Comparison of ENCODE assay signal across 17 cellular contexts in genomic region chr2:232877940-232878511, GRCh38. TPM values are rescaled to one million over a fixed set of nuclear protein-coding genes. Genes with fewer than 3 reads are reported as not detected.
DNase-seq lines count a peak whose midpoint lies in the region; ATAC-seq, FAIRE-seq and TF ChIP-seq lines count a peak whose summit lies in the region.
"Had no signal": no experiment of that assay in that cellular context is flagged by ENCODE, and none has a peak within 500 bp of the region (broad histone marks: within the 10 kb centered on the region; RNA-seq: fewer than 3 reads in every experiment).

No MANE protein-coding gene starts in this region.

- H3K4me3 ChIP-seq in A549, result peak overlapping the region; percentile 81
- no peak overlapping the region for H3K4me3 ChIP-seq in CD4-positive, CD25-positive, alpha-beta regulatory T cell (ENCODE audit: low read depth, low read length)
- H3K4me3 ChIP-seq in brain microvascular endothelial cell (ENCODE audit: low read depth, low read length), result no peak overlapping the region
- H3K4me3 ChIP-seq: SJCRH30, testis had no signal

- H3K27ac ChIP-seq in A549 (peak overlapping the region; percentile 93 to 97), brain microvascular endothelial cell (no peak overlapping the region)
- H3K27ac ChIP-seq in CD4-positive, CD25-positive, alpha-beta regulatory T cell (ENCODE audit: insufficient read depth, low read length, poor library complexity, severe bottlenecking), result no peak overlapping the region
- H3K27ac ChIP-seq: HL-60, KMS-11, SJCRH30, testis had no signal

- DNase-seq in A549 (ENCODE audit: low read depth in 1 of 2, low spot score in 1 of 2) (no peak), brain microvascular endothelial cell (no peak), glutamatergic neuron (no peak)
- no peak for DNase-seq in CD4-positive, CD25-positive, alpha-beta regulatory T cell
- DNase-seq in central memory CD8-positive, alpha-beta T cell (ENCODE audit: low spot score in 2 of 2), result no peak
- DNase-seq in natural killer cell treated with Interleukin-12 subunit alpha and Interleukin-12 subunit beta and Interleukin-15 and Interleukin-18, amount 100 ng/mL, for 72 hours (ENCODE audit: low spot score), result peak; percentile 54
- no peak for DNase-seq in stimulated activated CD4-positive, alpha-beta T cell treated with anti-CD3 and anti-CD28 coated beads, Interleukin-12 subunit alpha, Interleukin-12 subunit beta, amount 100 ng/mL, for 4 hours
- DNase-seq: activated CD4-positive, alpha-beta T cell treated with anti-CD3 and anti-CD28 coated beads, Interleukin-2, amount 50 U/mL, for 48 hours; activated gamma-delta T cell; effector CD4-positive, alpha-beta T cell; retina; SJCRH30; stimulated activated CD4-positive, alpha-beta T cell treated with anti-CD3 and anti-CD28 coated beads, Interleukin-1b, Interleukin-23, amount 100 ng/mL, for 48 hours; testis had no signal

- H3K27ac Mint-ChIP-seq in CD4-positive, CD25-positive, alpha-beta regulatory T cell, result no peak overlapping the region
- no peak overlapping the region for H3K27ac Mint-ChIP-seq in central memory CD8-positive, alpha-beta T cell (ENCODE audit: low read depth)
- no peak overlapping the region for H3K27ac Mint-ChIP-seq in natural killer cell treated with Interleukin-12 subunit alpha and Interleukin-12 subunit beta and Interleukin-15 and Interleukin-18, amount 100 ng/mL, for 72 hours
- H3K27ac Mint-ChIP-seq in glutamatergic neuron (ENCODE audit: unreplicated experiment), result no peak overlapping the region

- no peaks in the 10 kb centered on the region for H3K36me3 Mint-ChIP-seq in CD4-positive, CD25-positive, alpha-beta regulatory T cell
- peaks cover 1% of the 10 kb centered on the region for H3K36me3 Mint-ChIP-seq in central memory CD8-positive, alpha-beta T cell (ENCODE audit: insufficient read depth)
- no peaks in the 10 kb centered on the region for H3K36me3 Mint-ChIP-seq in natural killer cell treated with Interleukin-12 subunit alpha and Interleukin-12 subunit beta and Interleukin-15 and Interleukin-18, amount 100 ng/mL, for 72 hours
- no peaks in the 10 kb centered on the region for H3K36me3 Mint-ChIP-seq in glutamatergic neuron (ENCODE audit: unreplicated experiment)

- H3K9me3 Mint-ChIP-seq in CD4-positive, CD25-positive, alpha-beta regulatory T cell, result no peaks in the 10 kb centered on the region
- H3K9me3 Mint-ChIP-seq in central memory CD8-positive, alpha-beta T cell, result no peaks in the 10 kb centered on the region
- no peaks in the 10 kb centered on the region for H3K9me3 Mint-ChIP-seq in natural killer cell treated with Interleukin-12 subunit alpha and Interleukin-12 subunit beta and Interleukin-15 and Interleukin-18, amount 100 ng/mL, for 72 hours
- H3K9me3 Mint-ChIP-seq in glutamatergic neuron (ENCODE audit: unreplicated experiment), result peaks cover 4% of the 10 kb centered on the region

- no peak for TF ChIP-seq POLR2A in A549 (IDR thresholded peaks at IDR 0.05; ENCODE audit: low read length)

- no peak for ATAC-seq in A549
- no peak for ATAC-seq in CD4-positive, CD25-positive, alpha-beta regulatory T cell (ENCODE audit: low read depth in 2 of 2)
- no peak for ATAC-seq in central memory CD8-positive, alpha-beta T cell (replicated peaks; ENCODE audit: extremely low read depth, poor library complexity, severe bottlenecking)
- ATAC-seq in natural killer cell treated with Interleukin-12 subunit alpha and Interleukin-12 subunit beta and Interleukin-15 and Interleukin-18, amount 100 ng/mL, for 72 hours, result no peak

- peak overlapping the region; percentile 2 to 65 (median 55) for H3K4me3 Mint-ChIP-seq in CD4-positive, CD25-positive, alpha-beta regulatory T cell
- peak overlapping the region; percentile 54 for H3K4me3 Mint-ChIP-seq in central memory CD8-positive, alpha-beta T cell
- H3K4me3 Mint-ChIP-seq in natural killer cell treated with Interleukin-12 subunit alpha and Interleukin-12 subunit beta and Interleukin-15 and Interleukin-18, amount 100 ng/mL, for 72 hours, result peak overlapping the region; percentile 59
- no peak overlapping the region for H3K4me3 Mint-ChIP-seq in glutamatergic neuron (ENCODE audit: unreplicated experiment)

- H3K36me3 ChIP-seq in CD4-positive, CD25-positive, alpha-beta regulatory T cell (ENCODE audit: control insufficient read depth, insufficient read depth, low read length), result no peaks in the 10 kb centered on the region
- no peaks in the 10 kb centered on the region for H3K36me3 ChIP-seq in brain microvascular endothelial cell (replicated peaks)
- H3K36me3 ChIP-seq: SJCRH30 had no signal

- TF ChIP-seq RAD21 in A549 (conservative IDR thresholded peaks at IDR 0.05 in 1 of 2, IDR thresholded peaks at IDR 0.05 in 1 of 2), result no peak

- FAIRE-seq in A549 (lab: Jason Lieb, UNC), result no peak
- FAIRE-seq: TTC549 had no signal

- H3K4me2 ChIP-seq in A549, result peak overlapping the region; percentile 96
- H3K4me2 ChIP-seq: KMS-11 had no signal

- H3K4me1 Mint-ChIP-seq in CD4-positive, CD25-positive, alpha-beta regulatory T cell, result peaks cover 0 to 7% (median 0%) of the 10 kb centered on the region in 4 donors
- peaks cover 9% of the 10 kb centered on the region for H3K4me1 Mint-ChIP-seq in central memory CD8-positive, alpha-beta T cell
- H3K4me1 Mint-ChIP-seq in natural killer cell treated with Interleukin-12 subunit alpha and Interleukin-12 subunit beta and Interleukin-15 and Interleukin-18, amount 100 ng/mL, for 72 hours (ENCODE audit: low read depth in 2 of 2), result peaks cover 0 to 5% of the 10 kb centered on the region in 2 donors
- H3K4me1 Mint-ChIP-seq in glutamatergic neuron (ENCODE audit: low read depth, unreplicated experiment), result peaks cover 2% of the 10 kb centered on the region

- CTCF ChIA-PET in A549 (lab: Yijun Ruan, JAX), result interaction anchor here (0.9 to 2.6 kb wide), 5 partner anchors 9 to 176 kb away, joined by 3 to 10 read pairs (median 5); no protein-coding TSS in a partner anchor

- peaks cover 4% of the 10 kb centered on the region for H3K27me3 ChIP-seq in CD4-positive, CD25-positive, alpha-beta regulatory T cell (ENCODE audit: control insufficient read depth, insufficient read depth, low read length)
- H3K27me3 ChIP-seq in brain microvascular endothelial cell (replicated peaks), result no peaks in the 10 kb centered on the region
- H3K27me3 ChIP-seq: SJCRH30, testis had no signal

- H3K9me3 ChIP-seq in A549, result no peaks in the 10 kb centered on the region
- H3K9me3 ChIP-seq in CD4-positive, CD25-positive, alpha-beta regulatory T cell (ENCODE audit: control insufficient read depth in 2 of 2, low read length in 2 of 2), result no peaks in the 10 kb centered on the region
- H3K9me3 ChIP-seq: SJCRH30, testis had no signal

- in situ Hi-C loops in brain microvascular endothelial cell (cut with HindIII; ENCODE audit: low pct_ligation_motif_present, low sequenced_read_pairs), result no loop called here

- POLR2A ChIA-PET in A549 (lab: Yijun Ruan, JAX), result no interaction called here

- TF ChIP-seq EP300 in A549 (IDR thresholded peaks at IDR 0.05), result no peak

- TF ChIP-seq CTCF in A549 (IDR thresholded peaks at IDR 0.05) (no peak), brain microvascular endothelial cell (IDR thresholded peaks at IDR 0.05; ENCODE audit: low read depth, low read length, missing control alignments) (no peak), glutamatergic neuron (IDR thresholded peaks at IDR 0.05; ENCODE audit: partially characterized antibody, unreplicated experiment) (no peak)

- peaks cover 24% of the 10 kb centered on the region for H3K27me3 Mint-ChIP-seq in CD4-positive, CD25-positive, alpha-beta regulatory T cell
- H3K27me3 Mint-ChIP-seq in central memory CD8-positive, alpha-beta T cell, result peaks cover 29% of the 10 kb centered on the region
- H3K27me3 Mint-ChIP-seq in natural killer cell treated with Interleukin-12 subunit alpha and Interleukin-12 subunit beta and Interleukin-15 and Interleukin-18, amount 100 ng/mL, for 72 hours, result peaks cover 9% of the 10 kb centered on the region in 2 donors
- H3K27me3 Mint-ChIP-seq in glutamatergic neuron (ENCODE audit: unreplicated experiment), result peaks cover 14% of the 10 kb centered on the region

- peaks cover 55% of the 10 kb centered on the region for H3K4me1 ChIP-seq in A549
- peaks cover 7% of the 10 kb centered on the region for H3K4me1 ChIP-seq in CD4-positive, CD25-positive, alpha-beta regulatory T cell (ENCODE audit: control insufficient read depth, insufficient read depth, low read length, poor library complexity, severe bottlenecking)
- H3K4me1 ChIP-seq: SJCRH30 had no signal

- 94% methylated on average over 7 of the region's 13 CpGs for WGBS in A549 (ENCODE audit: missing lambda C conversion rate)

TF ChIP-seq in A549, 52 proteins besides CTCF, POLR2A, EP300 and RAD21 (continues in another document):
- TF ChIP-seq PBX3 (IDR thresholded peaks at IDR 0.05), result no peak
- no peak for TF ChIP-seq CBX8 (IDR thresholded peaks at IDR 0.05)
- no peak for TF ChIP-seq BHLHE40 (IDR thresholded peaks at IDR 0.05; ENCODE audit: low read depth, low read length)

RNA-seq across cellular contexts. Expression of gene SNORC, which starts 8.0 kb away (rescaled TPM):
- 8.5 and 9.1 TPM in 2 replicates for polyA plus RNA-seq in A549 (2011; rRNA removed)
- polyA plus RNA-seq in A549 (2012; cell fraction: cytosol; rRNA removed), result 5.2 and 7.8 TPM in 2 replicates
- 14.1 and 16.3 TPM in 2 replicates for polyA plus RNA-seq in A549 (2012; cell fraction: nucleus; rRNA removed)
- polyA plus RNA-seq in A549 (2017; fragmentation: RNase III; extraction: RNeasy Plus Mini Kit Qiagen cat#74134 plus additional on column Dnase treatment), result 7.0 to 8.4 TPM (median 7.2 TPM) in 3 replicates
- 7.2 and 8.8 TPM in 2 replicates for polyA minus RNA-seq in A549 (2011; rRNA and poly(A)+ RNA removed)
- total RNA-seq in CD4-positive, CD25-positive, alpha-beta regulatory T cell, result 1.3 TPM
- under 1 TPM in 2 of 4 donors, not detected in 2; 0.10 to 0.15 TPM for polyA plus RNA-seq in CD4-positive, CD25-positive, alpha-beta regulatory T cell
- 1 to 10 TPM; 1.5 TPM for total RNA-seq in natural killer cell treated with Interleukin-12 subunit alpha and Interleukin-12 subunit beta and Interleukin-15 and Interleukin-18, amount 100 ng/mL, for 72 hours
- total RNA-seq in glutamatergic neuron (ENCODE audit: unreplicated experiment), result 2.4 TPM

Comparison
In these comparisons a context has a peak if more than half of its experiments do, and no peak if none do; other contexts are left out.
1. H3K27ac ChIP-seq: peak in A549 (2 of 2); none in CD4-positive, CD25-positive, alpha-beta regulatory T cell (single experiment) and brain microvascular endothelial cell (single experiment).